Comparison of ENCODE assay signal across 8 cellular contexts in the genomic region with DNA sequence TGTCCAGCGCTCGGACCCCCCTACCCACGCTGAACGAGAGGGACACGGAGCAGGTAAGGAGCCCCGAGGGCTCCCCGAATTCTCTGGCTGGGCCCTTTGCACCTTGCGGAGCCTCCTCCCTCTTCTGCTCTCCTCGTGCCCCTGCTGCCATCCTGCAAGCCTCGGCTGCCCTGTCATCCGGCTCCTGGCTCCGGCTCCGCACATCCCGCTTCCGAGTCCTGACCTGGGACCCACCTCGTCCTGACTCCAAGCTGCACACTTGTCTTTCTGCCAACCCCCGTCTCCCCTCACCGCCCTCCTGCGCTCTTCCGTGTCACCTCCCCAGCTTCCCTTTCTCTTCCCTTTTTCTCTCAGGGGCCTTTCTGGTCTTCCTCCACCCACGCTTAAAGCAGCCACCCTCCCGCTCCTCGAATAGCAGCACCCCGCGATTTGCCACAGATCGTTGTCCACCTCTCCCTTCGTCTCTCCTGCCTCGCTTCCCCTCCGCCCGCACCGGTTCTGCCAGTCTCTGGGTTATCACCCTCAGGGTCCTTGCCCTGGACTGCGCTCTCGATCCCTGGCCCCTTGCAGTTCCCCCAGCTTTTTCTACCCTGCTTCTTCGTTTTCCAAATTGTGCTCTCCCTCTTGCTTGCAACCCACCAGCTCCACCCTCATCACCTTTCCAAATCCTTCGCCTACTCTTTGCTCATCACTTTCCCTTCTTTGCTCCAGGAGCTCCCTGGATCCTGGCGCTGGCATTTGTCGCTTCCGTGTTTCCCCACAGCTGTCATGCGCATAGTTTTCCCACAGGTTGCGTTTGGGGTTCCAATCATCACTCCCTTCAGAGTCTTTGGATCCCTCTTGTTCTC. TPM values are rescaled to one million over a fixed set of nuclear protein-coding genes. Genes with fewer than 3 reads are reported as not detected.
DNase-seq lines count a peak whose midpoint lies in the region; ATAC-seq, FAIRE-seq and TF ChIP-seq lines count a peak whose summit lies in the region.

No MANE protein-coding gene starts in this region.

- H3K27ac Mint-ChIP-seq in H9: peak overlapping the region; percentile 35 to 85 (median 62); a peak in 4 of 7 replicates
- H3K27ac Mint-ChIP-seq in stimulated activated naive B cell treated with anti-CD40 and anti-IgM and Interleukin-4, amounts not matched to agents 10 μg/mL and 1 μg/mL and 100 μg/mL, for 72 hours: peak overlapping the region; percentile 94

- H2AFZ ChIP-seq in DND-41 (ENCODE audit: low read depth, low read length): peak overlapping the region; percentile 62
- H2AFZ ChIP-seq in H9 (ENCODE audit: low read length): no peak overlapping the region
- no peak overlapping the region for H2AFZ ChIP-seq in HepG2 (ENCODE audit: low read length)

- TF ChIP-seq EP300 in HepG2 (IDR thresholded peaks at IDR 0.05; ENCODE audit: low read depth in 2 of 2, low read length in 2 of 2) (no peak), HepG2 (CRISPR knock-in tag; IDR thresholded peaks at IDR 0.05; ENCODE audit: borderline replicate concordance) (no peak)

- H2BK15ac ChIP-seq in H9 (ENCODE audit: low read depth, low read length): no peak overlapping the region

- H3K4me3 Mint-ChIP-seq in H9: peak overlapping the region; percentile 95 to 96
- H3K4me3 Mint-ChIP-seq in stimulated activated naive B cell treated with anti-CD40 and anti-IgM and Interleukin-4, amounts not matched to agents 10 μg/mL and 1 μg/mL and 100 μg/mL, for 72 hours: peak overlapping the region; percentile 95 to 98

- H2AK5ac ChIP-seq in H9 (ENCODE audit: insufficient read length, low read length): no peak overlapping the region

- peaks cover 63 to 72% of the 10 kb centered on the region in 2 experiments for H3K4me1 Mint-ChIP-seq in H9
- H3K4me1 Mint-ChIP-seq in stimulated activated naive B cell treated with anti-CD40 and anti-IgM and Interleukin-4, amounts not matched to agents 10 μg/mL and 1 μg/mL and 100 μg/mL, for 72 hours: peaks cover 47 to 73% of the 10 kb centered on the region in 2 donors

- H3K23me2 ChIP-seq in H9 (ENCODE audit: insufficient read length, low read depth, low read length, poor library complexity, severe bottlenecking): peaks cover 15% of the 10 kb centered on the region

- WGBS in H9 (ENCODE audit: extremely low coverage, insufficient read length, low lambda C conversion rate): no CpG with 5 or more reads among the region's 40 CpGs
- WGBS in HepG2 (ENCODE audit: low lambda C conversion rate): 2% methylated on average over 28 of the region's 40 CpGs

- no peak overlapping the region for H3K18ac ChIP-seq in H9 (ENCODE audit: insufficient read length, low read depth, low read length)

- H4K20me1 ChIP-seq in DND-41 (ENCODE audit: insufficient read depth, low read length) (peaks cover 51% of the 10 kb centered on the region), H9 (ENCODE audit: control insufficient read depth, insufficient read depth, insufficient read length) (no peaks in the 10 kb centered on the region), HepG2 (ENCODE audit: insufficient read depth, low read length) (peaks cover 19% of the 10 kb centered on the region; the same call in 1 of the 2 replicates)

- H3K23ac ChIP-seq in H9 (ENCODE audit: insufficient read length, low read depth, low read length): no peak overlapping the region

- no peaks in the 10 kb centered on the region for H3K9me3 ChIP-seq in DND-41 (ENCODE audit: insufficient read depth, low read length, severe bottlenecking)
- no peaks in the 10 kb centered on the region for H3K9me3 ChIP-seq in H9 (ENCODE audit: control insufficient read depth, low read depth, low read length)
- H3K9me3 ChIP-seq in RWPE2 (ENCODE audit: severe bottlenecking): no peaks in the 10 kb centered on the region
- H3K9me3 ChIP-seq in breast epithelium: no peaks in the 10 kb centered on the region
- H3K9me3 ChIP-seq in HepG2 (ENCODE audit: low read length): no peaks in the 10 kb centered on the region

- TF ChIP-seq CTCF in DND-41 (IDR thresholded peaks at IDR 0.05; ENCODE audit: borderline replicate concordance, extremely low read depth, low read length, poor library complexity, severe bottlenecking) (no peak), H9 (conservative IDR thresholded peaks at IDR 0.05) (no peak), RWPE2 (IDR thresholded peaks at IDR 0.05; ENCODE audit: poor library complexity, severe bottlenecking) (no peak), breast epithelium (IDR thresholded peaks at IDR 0.05) (no peak), HepG2 (CRISPR knock-in tag; IDR thresholded peaks at IDR 0.05) (no peak)

- H4K91ac ChIP-seq in H9 (ENCODE audit: insufficient read length, low read depth, low read length): no peak overlapping the region

- H3K27me3 Mint-ChIP-seq in H9 (ENCODE audit: low read depth): no peaks in the 10 kb centered on the region
- no peaks in the 10 kb centered on the region for H3K27me3 Mint-ChIP-seq in stimulated activated naive B cell treated with anti-CD40 and anti-IgM and Interleukin-4, amounts not matched to agents 10 μg/mL and 1 μg/mL and 100 μg/mL, for 72 hours

- H3K36me3 Mint-ChIP-seq in H9 (ENCODE audit: insufficient read depth in 1 of 3, low read depth in 3 of 3): peaks cover 3 to 18% (median 16%) of the 10 kb centered on the region in 3 experiments
- peaks cover 27 to 44% of the 10 kb centered on the region in 2 donors for H3K36me3 Mint-ChIP-seq in stimulated activated naive B cell treated with anti-CD40 and anti-IgM and Interleukin-4, amounts not matched to agents 10 μg/mL and 1 μg/mL and 100 μg/mL, for 72 hours

- peaks cover 0 to 4% of the 10 kb centered on the region in 2 experiments; a peak in 1 of 5 replicates for H3K9me3 Mint-ChIP-seq in H9
- H3K9me3 Mint-ChIP-seq in stimulated activated naive B cell treated with anti-CD40 and anti-IgM and Interleukin-4, amounts not matched to agents 10 μg/mL and 1 μg/mL and 100 μg/mL, for 72 hours: no peaks in the 10 kb centered on the region

- in situ Hi-C loops in HepG2 (cut with HindIII; ENCODE audit: extremely low pct_ligation_motif_present, low pct_unique_long_range_greater_than_20kb): loop anchor here (5.0 to 10.0 kb wide), 3 partner anchors 48 to 305 kb away; no protein-coding TSS in a partner anchor

- peak overlapping the region; percentile 80 for H3K27ac ChIP-seq in DND-41 (ENCODE audit: low read length)
- no peak overlapping the region for H3K27ac ChIP-seq in H9 (ENCODE audit: insufficient read length, low read depth, low read length)
- H3K27ac ChIP-seq in RWPE2 (ENCODE audit: poor library complexity, severe bottlenecking): peak overlapping the region; percentile 64
- H3K27ac ChIP-seq in breast epithelium: peak overlapping the region; percentile 88 to 93
- H3K27ac ChIP-seq in HepG2 (ENCODE audit: extremely low read length, insufficient read depth, low read length): peak overlapping the region; percentile 70

- H3K4me2 ChIP-seq in DND-41 (ENCODE audit: insufficient read depth, low read length) (peak overlapping the region; percentile 99), H9 (ENCODE audit: insufficient read depth, insufficient read length, low read length) (peak overlapping the region; percentile 85), HepG2 (ENCODE audit: low read depth, low read length) (peak overlapping the region; percentile 95)

- H4K8ac ChIP-seq in H9 (replicated peaks; ENCODE audit: insufficient read length, low read depth, low read length): no peak overlapping the region

- POLR2A ChIA-PET in HepG2 (lab: Yijun Ruan, JAX): interaction anchor here (0.7 to 3.3 kb wide), 8 partner anchors 11 to 345 kb away, joined by 3 to 23 read pairs (median 5); a partner anchor contains a TSS

- H3K4me1 ChIP-seq in DND-41 (ENCODE audit: insufficient read depth, low read length) (peaks cover 46% of the 10 kb centered on the region), H9 (ENCODE audit: insufficient read depth, low read length) (peaks cover 10% of the 10 kb centered on the region), RWPE2 (ENCODE audit: insufficient read depth, poor library complexity, severe bottlenecking) (peaks cover 16% of the 10 kb centered on the region), breast epithelium (peaks cover 0 to 21% of the 10 kb centered on the region in 2 donors), HepG2 (ENCODE audit: insufficient read depth, low read length) (peaks cover 72% of the 10 kb centered on the region)

- H3K4ac ChIP-seq in H9 (ENCODE audit: low read depth, low read length): no peak overlapping the region

- peak overlapping the region; percentile 17; the same call in 1 of the 2 replicates for H3K14ac ChIP-seq in H9 (ENCODE audit: insufficient read depth, low read length)

- peaks cover 13% of the 10 kb centered on the region for H3K79me1 ChIP-seq in H9 (ENCODE audit: insufficient read depth, low read depth, low read length, poor library complexity, severe bottlenecking)

- H2BK20ac ChIP-seq in H9 (ENCODE audit: low read depth, low read length, poor library complexity, severe bottlenecking): no peak overlapping the region

- peak overlapping the region; percentile 91 to 97 for H3K4me3 ChIP-seq in DND-41 (ENCODE audit: low read depth in 1 of 2, low read length in 2 of 2)
- H3K4me3 ChIP-seq in RWPE2 (ENCODE audit: severe bottlenecking): peak overlapping the region; percentile 95
- H3K4me3 ChIP-seq in breast epithelium: peak overlapping the region; percentile 66 to 93 (median 93)
- H3K4me3 ChIP-seq in HepG2 (replicated peaks in 1 of 3; ENCODE audit: insufficient read depth in 1 of 3, low read depth in 2 of 3, low read length in 3 of 3): peak overlapping the region; percentile 69 to 96 (median 93)

- no peak overlapping the region for H4K5ac ChIP-seq in H9 (ENCODE audit: insufficient read length, low read depth, low read length)

- no peak overlapping the region for H2BK120ac ChIP-seq in H9 (ENCODE audit: low read depth, low read length, poor library complexity, severe bottlenecking)

- TF ChIP-seq RAD21 in HepG2 (CRISPR knock-in tag; IDR thresholded peaks at IDR 0.05): no peak

- no TSS peak for BruUV-seq in HepG2 (replicated peaks; lab: Mats Ljungman, UMichigan)

- intact Hi-C loops in breast epithelium (cut with DNase I; ENCODE audit: low total_unique reads): loop anchor here (5.0 kb wide), 2 partner anchors 108 to 308 kb away; no protein-coding TSS in a partner anchor
- intact Hi-C loops in HepG2 (cut with micrococcal nuclease; ENCODE audit: unreplicated experiment): loop anchor here (10.0 kb wide), 1 partner anchor 315 kb away; no protein-coding TSS in a partner anchor

- H3K9ac ChIP-seq in DND-41 (ENCODE audit: low read depth, low read length): peak overlapping the region; percentile 96
- peak overlapping the region; percentile 74 for H3K9ac ChIP-seq in H9 (ENCODE audit: extremely low read depth, insufficient read length, low read length)
- H3K9ac ChIP-seq in HepG2 (ENCODE audit: insufficient read depth, low read depth, low read length): peak overlapping the region; percentile 86

- no peak for ATAC-seq in DND-41 (ENCODE audit: insufficient read depth, low read depth)
- no peak for ATAC-seq in RWPE2 (ENCODE audit: low read depth)
- ATAC-seq in HepG2: no peak
- peak; percentile 4 to 13 for ATAC-seq in stimulated activated naive B cell treated with anti-CD40 and anti-IgM and Interleukin-4, amounts not matched to agents 10 μg/mL and 1 μg/mL and 100 μg/mL, for 72 hours (replicated peaks)

- CTCF ChIA-PET in HepG2 (lab: Yijun Ruan, JAX; ENCODE audit: low intra/inter-chr PET ratio, low total read pairs): no interaction called here

- H2BK5ac ChIP-seq in H9 (ENCODE audit: insufficient read length, low read length): no peak overlapping the region

- H3K36me3 ChIP-seq in DND-41 (ENCODE audit: insufficient read depth, low read length) (peaks cover 40% of the 10 kb centered on the region), RWPE2 (ENCODE audit: low read depth) (peaks cover 20% of the 10 kb centered on the region), breast epithelium (no peaks in the 10 kb centered on the region), HepG2 (replicated peaks in 1 of 2; ENCODE audit: control insufficient read depth in 1 of 2, insufficient read depth in 2 of 2, low read length in 2 of 2) (peaks cover 0 to 12% of the 10 kb centered on the region in 2 experiments; a peak in 1 of 5 replicates)

- TF ChIP-seq POLR2A in breast epithelium (IDR thresholded peaks at IDR 0.05): no peak
- TF ChIP-seq POLR2A in HepG2 (IDR thresholded peaks at IDR 0.05; ENCODE audit: insufficient read depth in 1 of 2, low read depth in 2 of 2, low read length in 2 of 2): no peak

- H3T11ph ChIP-seq in H9 (ENCODE audit: low read length): no peak overlapping the region

- H3K56ac ChIP-seq in H9 (ENCODE audit: insufficient read length, low read depth, low read length): no peak overlapping the region

- H3K79me2 ChIP-seq in DND-41 (ENCODE audit: insufficient read depth, low read length) (peaks cover 58% of the 10 kb centered on the region), H9 (ENCODE audit: insufficient read depth, low read length) (peaks cover 33% of the 10 kb centered on the region; the same call in 1 of the 2 replicates), HepG2 (ENCODE audit: insufficient read depth, low read length) (peaks cover 49% of the 10 kb centered on the region)

- DNase-seq in DND-41 (peak; percentile 44), H9 (no peak), RWPE2 (ENCODE audit: low spot score) (no peak), breast epithelium (ENCODE audit: low spot score in 2 of 2) (peak in 1 of 2 donors; percentile 65), HepG2 (ENCODE audit: low spot score) (no peak), NCI-H2227 (lab: John Stamatoyannopoulos, UW; ENCODE audit: unreplicated experiment) (no peak), D341Med (ENCODE audit: low spot score) (no peak)
- peak; percentile 37 for DNase-seq in stimulated activated naive B cell treated with anti-CD40 and anti-IgM and Interleukin-4, amounts not matched to agents 10 μg/mL and 1 μg/mL and 100 μg/mL, for 72 hours

- no peak for FAIRE-seq in HepG2 (lab: Jason Lieb, UNC)

- H3K27me3 ChIP-seq in DND-41 (ENCODE audit: insufficient read depth, low read length, poor library complexity) (no peaks in the 10 kb centered on the region), H9 (ENCODE audit: insufficient read depth, low read length) (no peaks in the 10 kb centered on the region), RWPE2 (ENCODE audit: insufficient read depth, poor library complexity, severe bottlenecking) (no peaks in the 10 kb centered on the region), breast epithelium (no peaks in the 10 kb centered on the region), HepG2 (ENCODE audit: control insufficient read depth in 1 of 2, insufficient read depth in 2 of 2, low read length in 2 of 2) (no peaks in the 10 kb centered on the region; a peak in 1 of 5 replicates)

- no peak overlapping the region for H2BK12ac ChIP-seq in H9 (ENCODE audit: insufficient read length, low read depth, low read length)

RNA-seq across cellular contexts. Expression of a gene that starts 0.8 kb away (rescaled TPM):
- total RNA-seq in H9 (2021) (45.7 and 49.6 TPM in 2 replicates), breast epithelium (10 to 100 TPM; 12.6 to 34.0 (median 22.3) TPM), HepG2 (2016; rRNA removed; fragmentation: Illumina TruSeq; extraction: Trizol) (13.9 and 17.4 TPM in 2 replicates)
- total RNA-seq in HepG2 (2016; cell fraction: cytosol; rRNA removed; fragmentation: Illumina TruSeq; extraction: Trizol; ENCODE audit: low read depth): 2.8 and 3.2 TPM in 2 replicates
- total RNA-seq in HepG2 (2016; cell fraction: insoluble cytoplasmic fraction; rRNA removed; fragmentation: Illumina TruSeq; extraction: Trizol): 13.6 and 14.5 TPM in 2 replicates
- 10.2 and 10.4 TPM in 2 replicates for total RNA-seq in HepG2 (2016; cell fraction: membrane; rRNA removed; fragmentation: Illumina TruSeq; extraction: Trizol)
- 13.5 and 15.1 TPM in 2 replicates for total RNA-seq in HepG2 (2016; cell fraction: nucleus; rRNA removed; fragmentation: Illumina TruSeq; extraction: Trizol)
- 13.5 and 14.6 TPM in 2 replicates for polyA plus RNA-seq in HepG2 (2011; rRNA removed)
- 9.1 and 10.3 TPM in 2 replicates for polyA plus RNA-seq in HepG2 (2011; cell fraction: cytosol; rRNA removed)
- 16.5 and 18.4 TPM in 2 replicates for polyA plus RNA-seq in HepG2 (2011; cell fraction: nucleus; rRNA removed)
- polyA plus RNA-seq in HepG2 (2012): 11.6 and 13.0 TPM in 2 replicates
- 1.5 and 1.6 TPM in 2 replicates for polyA plus RNA-seq in HepG2 (2016; cell fraction: cytosol; fragmentation: Illumina TruSeq; extraction: Trizol; ENCODE audit: low read depth)
- polyA plus RNA-seq in HepG2 (2016; cell fraction: insoluble cytoplasmic fraction; fragmentation: Illumina TruSeq; extraction: Trizol; ENCODE audit: low read depth): 13.0 and 19.7 TPM in 2 replicates
- 6.2 and 6.3 TPM in 2 replicates for polyA plus RNA-seq in HepG2 (2016; cell fraction: membrane; fragmentation: Illumina TruSeq; extraction: Trizol; ENCODE audit: low read depth)
- polyA plus RNA-seq in HepG2 (2016; cell fraction: nucleus; fragmentation: Illumina TruSeq; extraction: Trizol; ENCODE audit: insufficient read depth, low read depth): 21.4 and 25.0 TPM in 2 replicates
- polyA minus RNA-seq in HepG2 (2011; rRNA and poly(A)+ RNA removed; ENCODE audit: low replicate concordance): 21.4 and 36.1 TPM in 2 replicates
- 15.8 and 17.9 TPM in 2 replicates for polyA minus RNA-seq in HepG2 (2011; cell fraction: cytosol; rRNA and poly(A)+ RNA removed)
- 10.9 and 17.4 TPM in 2 replicates for polyA minus RNA-seq in HepG2 (2011; cell fraction: nucleus; rRNA and poly(A)+ RNA removed)

RNA-seq across cellular contexts. Expression of a gene that starts 26.5 kb away (rescaled TPM):
- 121 TPM in 2 replicates for total RNA-seq in H9 (2021)
- total RNA-seq in breast epithelium: 10 to 100 TPM in 2 of 3 donors, 1 to 10 TPM in 1; 4.8 to 13.8 (median 12.1) TPM
- 23.6 and 29.9 TPM in 2 replicates for total RNA-seq in HepG2 (2016; rRNA removed; fragmentation: Illumina TruSeq; extraction: Trizol)
- 44.1 and 45.2 TPM in 2 replicates for total RNA-seq in HepG2 (2016; cell fraction: cytosol; rRNA removed; fragmentation: Illumina TruSeq; extraction: Trizol; ENCODE audit: low read depth)
- total RNA-seq in HepG2 (2016; cell fraction: insoluble cytoplasmic fraction; rRNA removed; fragmentation: Illumina TruSeq; extraction: Trizol): 19.6 and 30.8 TPM in 2 replicates
- total RNA-seq in HepG2 (2016; cell fraction: membrane; rRNA removed; fragmentation: Illumina TruSeq; extraction: Trizol): 65.9 and 67.9 TPM in 2 replicates
- total RNA-seq in HepG2 (2016; cell fraction: nucleus; rRNA removed; fragmentation: Illumina TruSeq; extraction: Trizol): 18.3 and 21.0 TPM in 2 replicates
- polyA plus RNA-seq in HepG2 (2011; rRNA removed): 21.4 and 24.8 TPM in 2 replicates
- polyA plus RNA-seq in HepG2 (2011; cell fraction: cytosol; rRNA removed): 20.8 and 31.5 TPM in 2 replicates
- 29.5 and 33.6 TPM in 2 replicates for polyA plus RNA-seq in HepG2 (2011; cell fraction: nucleus; rRNA removed)
- polyA plus RNA-seq in HepG2 (2012): 17.1 and 21.7 TPM in 2 replicates
- 69.3 and 70.4 TPM in 2 replicates for polyA plus RNA-seq in HepG2 (2016; cell fraction: cytosol; fragmentation: Illumina TruSeq; extraction: Trizol; ENCODE audit: low read depth)
- 36.8 and 41.3 TPM in 2 replicates for polyA plus RNA-seq in HepG2 (2016; cell fraction: insoluble cytoplasmic fraction; fragmentation: Illumina TruSeq; extraction: Trizol; ENCODE audit: low read depth)
- 88.9 and 91.0 TPM in 2 replicates for polyA plus RNA-seq in HepG2 (2016; cell fraction: membrane; fragmentation: Illumina TruSeq; extraction: Trizol; ENCODE audit: low read depth)
- 55.9 and 57.5 TPM in 2 replicates for polyA plus RNA-seq in HepG2 (2016; cell fraction: nucleus; fragmentation: Illumina TruSeq; extraction: Trizol; ENCODE audit: insufficient read depth, low read depth)
- polyA minus RNA-seq in HepG2 (2011; rRNA and poly(A)+ RNA removed; ENCODE audit: low replicate concordance): 17.5 and 25.8 TPM in 2 replicates
- 9.3 and 10.1 TPM in 2 replicates for polyA minus RNA-seq in HepG2 (2011; cell fraction: cytosol; rRNA and poly(A)+ RNA removed)
- polyA minus RNA-seq in HepG2 (2011; cell fraction: nucleus; rRNA and poly(A)+ RNA removed): 13.3 and 14.8 TPM in 2 replicates

Comparison
In these comparisons a context has a peak if more than half of its experiments do, and no peak if none do; other contexts are left out.
1. ATAC-seq: peak in stimulated activated naive B cell treated with anti-CD40 and anti-IgM and Interleukin-4, amounts not matched to agents 10 μg/mL and 1 μg/mL and 100 μg/mL, for 72 hours (2 of 2); none in DND-41 (single experiment), RWPE2 (single experiment) and HepG2 (single experiment).
2. DNase-seq: peak in DND-41 (single experiment) and stimulated activated naive B cell treated with anti-CD40 and anti-IgM and Interleukin-4, amounts not matched to agents 10 μg/mL and 1 μg/mL and 100 μg/mL, for 72 hours (single experiment); none in H9 (single experiment), RWPE2 (single experiment), HepG2 (single experiment), NCI-H2227 (single experiment) and D341Med (single experiment).
3. Peak in every context shown above with its lines, with median percentiles within 50 percentile points of each other: H3K4me2 ChIP-seq, H3K4me3 ChIP-seq and H3K9ac ChIP-seq.